23 cellular contexts compared by ENCODE assay signal in the genomic region with DNA sequence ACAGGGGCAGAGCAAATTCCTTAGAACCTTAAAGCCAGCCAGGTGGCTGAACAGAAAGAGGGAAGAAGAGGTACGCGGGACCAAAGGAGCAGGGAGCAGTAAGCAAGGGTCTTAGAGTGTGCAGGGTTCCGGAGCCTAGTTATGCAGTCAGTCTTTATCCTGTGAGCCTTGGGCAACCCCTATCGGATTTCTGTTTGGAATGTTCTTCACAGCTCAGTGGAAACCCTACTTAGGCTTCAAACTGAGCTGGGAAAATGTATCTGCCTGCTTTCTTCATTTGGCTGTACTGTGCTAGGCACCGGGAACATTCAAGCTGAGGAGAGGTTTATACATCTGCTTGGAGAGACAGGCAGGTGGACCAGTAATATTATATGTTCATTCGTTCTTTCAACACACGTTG. TPM values are rescaled to one million over a fixed set of nuclear protein-coding genes. Genes with fewer than 3 reads are reported as not detected.
A peak's percentile ranks its signal among the peaks of the same experiment; 100 is the strongest.
DNase-seq lines count a peak whose midpoint lies in the region; ATAC-seq and TF ChIP-seq lines count a peak whose summit lies in the region.
"Had no signal": no experiment of that assay in that cellular context is flagged by ENCODE, and none has a peak within 500 bp of the region (broad histone marks: within the 10 kb centered on the region; RNA-seq: fewer than 3 reads in every experiment).

No MANE protein-coding gene starts in this region.

- peak overlapping the region; percentile 1 for H3K27ac Mint-ChIP-seq in activated CD4-positive, alpha-beta T cell treated with anti-CD3 and anti-CD28 coated beads, Interleukin-2, amount 10 ng/mL, durations not matched to agents 7 days and 5 days
- peak overlapping the region; percentile 28 for H3K27ac Mint-ChIP-seq in endodermal cell
- peak overlapping the region; percentile 3 for H3K27ac Mint-ChIP-seq in progenitor cell of endocrine pancreas
- H3K27ac Mint-ChIP-seq: memory B cell had no signal

- H2BK20ac ChIP-seq in IMR-90 (ENCODE audit: low read depth, low read length), result no peak overlapping the region

- H2BK120ac ChIP-seq in IMR-90 (ENCODE audit: low read depth, low read length), result no peak overlapping the region

- TF ChIP-seq RAD21 in IMR-90 (IDR thresholded peaks at IDR 0.05; ENCODE audit: low read length), result no peak

- no peaks in the 10 kb centered on the region; the same call in 1 of the 2 replicates for H3K4me1 ChIP-seq in IMR-90 (ENCODE audit: control insufficient read depth, insufficient read depth, low read length)
- peaks cover 7% of the 10 kb centered on the region for H3K4me1 ChIP-seq in endodermal cell (ENCODE audit: control insufficient read depth, insufficient read depth, low read length)
- H3K4me1 ChIP-seq: A549, BLaER1, SJSA1, thyroid gland had no signal

- no peak overlapping the region for H3K56ac ChIP-seq in IMR-90 (ENCODE audit: extremely low read depth, insufficient read depth, low read length)

- peaks cover 67% of the 10 kb centered on the region for H3K4me1 Mint-ChIP-seq in activated CD4-positive, alpha-beta T cell treated with anti-CD3 and anti-CD28 coated beads, Interleukin-2, amount 10 ng/mL, durations not matched to agents 7 days and 5 days
- H3K4me1 Mint-ChIP-seq in endodermal cell (peaks cover 11% of the 10 kb centered on the region), progenitor cell of endocrine pancreas (ENCODE audit: low read depth) (peaks cover 3% of the 10 kb centered on the region)

- TF ChIP-seq CTCF in IMR-90 (conservative IDR thresholded peaks at IDR 0.05; ENCODE audit: low read depth, low read length) (no peak), endodermal cell (conservative IDR thresholded peaks at IDR 0.05) (no peak), progenitor cell of endocrine pancreas (IDR thresholded peaks at IDR 0.05; ENCODE audit: unreplicated experiment) (no peak)

- POLR2A ChIA-PET in activated CD4-positive, alpha-beta T cell treated with anti-CD3 and anti-CD28 coated beads, Interleukin-2, amount 10 ng/mL, durations not matched to agents 7 days and 5 days (lab: Charles Lee), result no interaction called here
- POLR2A ChIA-PET in IMR-90 (lab: Charles Lee; ENCODE audit: unreplicated experiment), result no interaction called here

- no peak overlapping the region for H3K4ac ChIP-seq in IMR-90 (ENCODE audit: low read depth, low read length)

- H3K4me2 ChIP-seq in IMR-90 (ENCODE audit: low read depth, low read length), result no peak overlapping the region
- H3K4me2 ChIP-seq: A549, BLaER1 had no signal

- H4K8ac ChIP-seq in IMR-90 (ENCODE audit: low read depth in 2 of 2, low read length in 2 of 2), result no peak overlapping the region

- peak; percentile 61 for ATAC-seq in IMR-90 (ENCODE audit: low read depth)
- no peak for ATAC-seq in HG02759 (IDR thresholded peaks at IDR 0.05; ENCODE audit: unreplicated experiment)
- ATAC-seq: A549; activated CD4-positive, CD25-positive, alpha-beta regulatory T cell treated with anti-CD3 and anti-CD28 coated beads, Interleukin-2, amount 50 U/mL, for 24 hours; heart right ventricle had no signal

- no peak overlapping the region for H4K91ac ChIP-seq in IMR-90 (ENCODE audit: insufficient read depth, low read depth, low read length)

- H2BK15ac ChIP-seq in IMR-90 (ENCODE audit: low read depth, low read length), result no peak overlapping the region

- dilution Hi-C loops in IMR-90 (cut with HindIII; ENCODE audit: low sequenced_read_pairs, unreplicated experiment), result no loop called here

- in situ Hi-C loops in IMR-90 (cut with MboI; ENCODE audit: low sequenced_read_pairs), result loop anchor here (25.0 kb wide), 1 partner anchor 1374 kb away; no protein-coding TSS in a partner anchor

- no peak overlapping the region for H3K4me3 Mint-ChIP-seq in activated CD4-positive, alpha-beta T cell treated with anti-CD3 and anti-CD28 coated beads, Interleukin-2, amount 10 ng/mL, durations not matched to agents 7 days and 5 days
- no peak overlapping the region for H3K4me3 Mint-ChIP-seq in endodermal cell
- no peak overlapping the region for H3K4me3 Mint-ChIP-seq in progenitor cell of endocrine pancreas (ENCODE audit: low read depth)
- H3K4me3 Mint-ChIP-seq: memory B cell, neural crest cell had no signal

- TF ChIP-seq POLR2A in IMR-90 (IDR thresholded peaks at IDR 0.05; ENCODE audit: low read depth, low read length), result no peak

- H3K9me3 Mint-ChIP-seq in activated CD4-positive, alpha-beta T cell treated with anti-CD3 and anti-CD28 coated beads, Interleukin-2, amount 10 ng/mL, durations not matched to agents 7 days and 5 days, result no peaks in the 10 kb centered on the region
- no peaks in the 10 kb centered on the region for H3K9me3 Mint-ChIP-seq in endodermal cell
- H3K9me3 Mint-ChIP-seq in progenitor cell of endocrine pancreas (ENCODE audit: low read depth), result no peaks in the 10 kb centered on the region
- H3K9me3 Mint-ChIP-seq: memory B cell, neural crest cell had no signal

- BruUV-seq in IMR-90 (replicated peaks; lab: Mats Ljungman, UMichigan), result no TSS peak

- no peak overlapping the region for H2AK5ac ChIP-seq in IMR-90 (ENCODE audit: low read depth, low read length)

- peaks cover 33% of the 10 kb centered on the region for H3K36me3 ChIP-seq in IMR-90 (ENCODE audit: control insufficient read depth, insufficient read depth, low read length)
- H3K36me3 ChIP-seq in endodermal cell (ENCODE audit: control insufficient read depth, insufficient read depth, low read length), result peaks cover 77% of the 10 kb centered on the region

- H2AK9ac ChIP-seq in IMR-90 (replicated peaks; ENCODE audit: low read depth, low read length, poor library complexity), result no peak overlapping the region

- no peaks in the 10 kb centered on the region for H3K27me3 Mint-ChIP-seq in activated CD4-positive, alpha-beta T cell treated with anti-CD3 and anti-CD28 coated beads, Interleukin-2, amount 10 ng/mL, durations not matched to agents 7 days and 5 days
- H3K27me3 Mint-ChIP-seq in endodermal cell (ENCODE audit: insufficient read depth), result no peaks in the 10 kb centered on the region
- no peaks in the 10 kb centered on the region for H3K27me3 Mint-ChIP-seq in progenitor cell of endocrine pancreas
- H3K27me3 Mint-ChIP-seq: memory B cell had no signal

- whole genome bisulfite sequencing in IMR-90 (ENCODE audit: extremely low coverage in 2 of 2, insufficient read length in 1 of 2), 2 experiments, result 80% methylated on average over 1 of the region's 7 CpGs; no CpG with 5 or more reads in 1 of the 2 experiments
- 89 to 90% methylated on average over 3 to 7 of the region's 7 CpGs for WGBS in endodermal cell (ENCODE audit: insufficient coverage in 1 of 2, insufficient read length in 1 of 2), 2 experiments

- no peak overlapping the region for H2BK5ac ChIP-seq in IMR-90 (ENCODE audit: low read depth, low read length, poor library complexity, severe bottlenecking)

- H3K79me1 ChIP-seq in IMR-90 (ENCODE audit: low read depth in 1 of 2, low read length in 2 of 2), result peaks cover 18 to 27% of the 10 kb centered on the region in 2 experiments

- no peak overlapping the region for H3K4me3 ChIP-seq in IMR-90 (ENCODE audit: insufficient read depth, low read depth, low read length)
- no peak overlapping the region for H3K4me3 ChIP-seq in endodermal cell (ENCODE audit: low read length)
- H3K4me3 ChIP-seq: A549, BLaER1, cardiac muscle cell, heart right ventricle, SJSA1, thyroid gland had no signal

- H3K9ac ChIP-seq in IMR-90 (ENCODE audit: low read depth, low read length) (no peak overlapping the region), endodermal cell (ENCODE audit: extremely low read depth, low read length, poor library complexity, severe bottlenecking) (no peak overlapping the region)
- H3K9ac ChIP-seq: BLaER1 had no signal

- H3K14ac ChIP-seq in IMR-90 (replicated peaks; ENCODE audit: low read depth, low read length), result no peak overlapping the region

- no peaks in the 10 kb centered on the region for H4K20me1 ChIP-seq in IMR-90 (ENCODE audit: insufficient read depth, low read length)

- H3K27ac ChIP-seq in IMR-90 (ENCODE audit: insufficient read depth, low read length) (no peak overlapping the region), endodermal cell (ENCODE audit: low read depth, low read length) (no peak overlapping the region)
- H3K27ac ChIP-seq: A549, BLaER1, cardiac muscle cell, heart right ventricle, SJSA1, thyroid gland had no signal

- no peaks in the 10 kb centered on the region; the same call in 1 of the 2 replicates for H3K9me1 ChIP-seq in IMR-90 (ENCODE audit: insufficient read depth, low read length)

- H3K18ac ChIP-seq in IMR-90 (ENCODE audit: low read depth, low read length), result no peak overlapping the region

- no peaks in the 10 kb centered on the region for H3K27me3 ChIP-seq in IMR-90 (ENCODE audit: control insufficient read depth, insufficient read depth, low read length)
- H3K27me3 ChIP-seq in endodermal cell (ENCODE audit: control insufficient read depth, insufficient read depth, low read length, poor library complexity, severe bottlenecking), result no peaks in the 10 kb centered on the region
- H3K27me3 ChIP-seq: BLaER1, cardiac muscle cell, heart right ventricle, SJSA1, thyroid gland had no signal

- CTCF ChIA-PET in activated CD4-positive, alpha-beta T cell treated with anti-CD3 and anti-CD28 coated beads, Interleukin-2, amount 10 ng/mL, durations not matched to agents 7 days and 5 days (lab: Charles Lee), result no interaction called here
- CTCF ChIA-PET in IMR-90 (lab: Yijun Ruan, JAX), result interaction anchor here (0.6 kb wide), 1 partner anchor 44 kb away, joined by 4 read pairs; no protein-coding TSS in a partner anchor

- H3K36me3 Mint-ChIP-seq in activated CD4-positive, alpha-beta T cell treated with anti-CD3 and anti-CD28 coated beads, Interleukin-2, amount 10 ng/mL, durations not matched to agents 7 days and 5 days (ENCODE audit: low read depth), result peaks cover 79% of the 10 kb centered on the region
- H3K36me3 Mint-ChIP-seq in endodermal cell (ENCODE audit: low read depth) (peaks cover 52% of the 10 kb centered on the region), progenitor cell of endocrine pancreas (ENCODE audit: insufficient read depth) (peaks cover 17% of the 10 kb centered on the region)

- no peak for DNase-seq in activated CD4-positive, alpha-beta T cell treated with anti-CD3 and anti-CD28 coated beads, Interleukin-2, amount 10 ng/mL, durations not matched to agents 7 days and 5 days
- DNase-seq in activated CD4-positive, alpha-beta T cell treated with anti-CD3 and anti-CD28 coated beads for 4 hours, result no peak
- DNase-seq in IMR-90 (no peak), endodermal cell (no peak), progenitor cell of endocrine pancreas (ENCODE audit: low spot score, unreplicated experiment) (no peak), DMS153 treated with DMSO at 0.1 percent for 48 hours (lab: John Stamatoyannopoulos, UW; ENCODE audit: unreplicated experiment) (no peak), T1000 (lab: John Stamatoyannopoulos, UW) (no peak)
- DNase-seq: activated CD8-positive, alpha-beta memory T cell treated with anti-CD3 and anti-CD28 coated beads, Interleukin-2, amount 50 U/mL, for 48 hours; DMS153; effector CD4-positive, alpha-beta T cell; heart right ventricle; NCI-H1436 treated with DMSO at 0.1 percent for 48 hours; NCI-H82; retina; thyroid gland had no signal

- H2AFZ ChIP-seq in IMR-90 (replicated peaks; ENCODE audit: low read length, poor library complexity), result no peak overlapping the region

- no peak overlapping the region for H4K5ac ChIP-seq in IMR-90 (ENCODE audit: low read depth, low read length)

- H3K9me3 ChIP-seq in IMR-90 (ENCODE audit: control insufficient read depth, insufficient read depth, low read length), result no peaks in the 10 kb centered on the region
- H3K9me3 ChIP-seq in endodermal cell (ENCODE audit: control insufficient read depth, low read length), result no peaks in the 10 kb centered on the region
- H3K9me3 ChIP-seq: A549, BLaER1, heart right ventricle, SJSA1, thyroid gland had no signal

- intact Hi-C loops in IMR-90 (cut with micrococcal nuclease), result no loop called here

- H3K23ac ChIP-seq in IMR-90 (ENCODE audit: low read depth, low read length), result no peak overlapping the region

RNA-seq across cellular contexts. Expression of a gene that starts 37.1 kb away (rescaled TPM):
- total RNA-seq in activated CD4-positive, alpha-beta T cell treated with anti-CD3 and anti-CD28 coated beads, Interleukin-2, amount 10 ng/mL, durations not matched to agents 7 days and 5 days, result 10 to 100 TPM; 73.4 to 75.0 TPM
- total RNA-seq in IMR-90 (2012; rRNA removed), result 91.8 and 144 TPM in 2 replicates
- 86.6 and 87.0 TPM in 2 replicates for polyA plus RNA-seq in IMR-90 (2012; rRNA removed)
- 36.9 and 48.4 TPM in 2 replicates for polyA plus RNA-seq in IMR-90 (2012; cell fraction: cytosol; rRNA removed)
- 30.8 and 43.7 TPM in 2 replicates for polyA plus RNA-seq in IMR-90 (2012; cell fraction: nucleus; rRNA removed; ENCODE audit: low replicate concordance)
- total RNA-seq in endodermal cell, result 100 to 1,000 TPM in 1 of 2 donors, 10 to 100 TPM in 1; 99.7 to 109 TPM
- 115 TPM for polyA plus RNA-seq in endodermal cell (2013, experiment 1 of 2)
- polyA plus RNA-seq in endodermal cell (2013, experiment 2 of 2), result 104 TPM
- 76.9 and 77.6 TPM in 2 replicates for total RNA-seq in progenitor cell of endocrine pancreas
